ENCODE assay signal across 9 cellular contexts in the genomic region with DNA sequence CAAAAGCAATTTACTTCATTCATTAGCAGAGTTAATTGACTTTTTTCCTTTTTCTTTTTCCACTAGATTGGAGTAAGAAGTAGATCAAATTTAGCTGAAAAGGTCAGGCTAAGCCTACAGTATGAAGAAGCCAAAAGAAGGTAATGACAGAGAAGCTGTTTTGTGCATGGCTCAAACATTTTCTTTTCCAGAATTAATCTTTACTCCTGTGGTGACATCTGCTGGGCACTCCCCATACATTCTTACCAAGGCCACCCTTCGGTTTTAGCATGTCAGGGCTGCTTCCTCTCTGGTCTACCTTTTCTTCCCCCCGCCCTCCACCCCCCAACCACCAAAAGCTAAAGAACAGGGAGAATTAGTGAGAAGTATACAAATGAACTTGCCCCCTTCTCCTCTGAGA.
DNase-seq lines count a peak whose midpoint lies in the region; ATAC-seq and TF ChIP-seq lines count a peak whose summit lies in the region.
"Had no signal": no experiment of that assay in that cellular context is flagged by ENCODE, and none has a peak within 500 bp of the region (broad histone marks: within the 10 kb centered on the region; RNA-seq: fewer than 3 reads in every experiment).

No MANE protein-coding gene starts in this region.

- no peak overlapping the region for H2AFZ ChIP-seq in H9 (ENCODE audit: low read length)

- TF ChIP-seq CTCF in H9 (conservative IDR thresholded peaks at IDR 0.05) (peak; percentile 60; the same call in 2 of the 3 replicates), epithelial cell of esophagus (IDR thresholded peaks at IDR 0.05; ENCODE audit: insufficient read depth, low read depth, low read length, missing control alignments) (peak; percentile 62), osteocyte (IDR thresholded peaks at IDR 0.05) (peak; percentile 70)

- no peak overlapping the region for H3K4me2 ChIP-seq in H9 (ENCODE audit: insufficient read depth, insufficient read length, low read length)

- H3K27me3 ChIP-seq in H9 (ENCODE audit: insufficient read depth, low read length) = no peaks in the 10 kb centered on the region

- no peaks in the 10 kb centered on the region; the same call in 1 of the 2 replicates for H3K79me2 ChIP-seq in H9 (ENCODE audit: insufficient read depth, low read length)

- no peaks in the 10 kb centered on the region for H3K23me2 ChIP-seq in H9 (ENCODE audit: insufficient read length, low read depth, low read length, poor library complexity, severe bottlenecking)

- H3K9ac ChIP-seq in H9 (ENCODE audit: extremely low read depth, insufficient read length, low read length) = no peak overlapping the region

- H4K91ac ChIP-seq in H9 (ENCODE audit: insufficient read length, low read depth, low read length) = no peak overlapping the region

- no peak overlapping the region for H2AK5ac ChIP-seq in H9 (ENCODE audit: insufficient read length, low read length)

- no peaks in the 10 kb centered on the region for H4K20me1 ChIP-seq in H9 (ENCODE audit: control insufficient read depth, insufficient read depth, insufficient read length)

- ATAC-seq in HG02885 (IDR thresholded peaks at IDR 0.05; ENCODE audit: poor library complexity, unreplicated experiment) = no peak

- WGBS in H9 (ENCODE audit: extremely low coverage, insufficient read length, low lambda C conversion rate) = no CpG with 5 or more reads among the region's 2 CpGs

- H3K27me3 Mint-ChIP-seq in H9 (ENCODE audit: low read depth) (no peaks in the 10 kb centered on the region), osteocyte (ENCODE audit: unreplicated experiment) (no peaks in the 10 kb centered on the region)
- H3K27me3 Mint-ChIP-seq: B cell had no signal

- no peak overlapping the region for H3K27ac ChIP-seq in H9 (ENCODE audit: insufficient read length, low read depth, low read length)

- H3K23ac ChIP-seq in H9 (ENCODE audit: insufficient read length, low read depth, low read length) = no peak overlapping the region

- H3K14ac ChIP-seq in H9 (ENCODE audit: insufficient read depth, low read length) = no peak overlapping the region

- H3T11ph ChIP-seq in H9 (ENCODE audit: low read length) = no peak overlapping the region

- DNase-seq in NCI-H1417 (lab: John Stamatoyannopoulos, UW) (peak; percentile 5 to 71 (median 9)), NCI-H1417 treated with DMSO at 0.1 percent for 48 hours (lab: John Stamatoyannopoulos, UW) (no peak), H9 (no peak), NOMO-1 treated with DMSO at 0.1 percent for 48 hours (lab: John Stamatoyannopoulos, UW; ENCODE audit: unreplicated experiment) (peak; percentile 39), epithelial cell of esophagus (ENCODE audit: low read depth) (peak; percentile 55), osteocyte (ENCODE audit: extremely low spot score, unreplicated experiment) (no peak), NCI-H1694 (lab: John Stamatoyannopoulos, UW) (no peak)

- H3K9me3 ChIP-seq in H9 (ENCODE audit: control insufficient read depth, low read depth, low read length) = no peaks in the 10 kb centered on the region

- H4K5ac ChIP-seq in H9 (ENCODE audit: insufficient read length, low read depth, low read length) = no peak overlapping the region

- H3K27ac Mint-ChIP-seq in H9 (peak overlapping the region in 2 of 3 experiments; percentile 84 to 91; a peak in 3 of 7 replicates), osteocyte (ENCODE audit: unreplicated experiment) (no peak overlapping the region)
- H3K27ac Mint-ChIP-seq: B cell had no signal

- no peak overlapping the region for H2BK15ac ChIP-seq in H9 (ENCODE audit: low read depth, low read length)

- H2BK20ac ChIP-seq in H9 (ENCODE audit: low read depth, low read length, poor library complexity, severe bottlenecking) = no peak overlapping the region

- H3K9me3 Mint-ChIP-seq in H9 (no peaks in the 10 kb centered on the region), osteocyte (ENCODE audit: unreplicated experiment) (no peaks in the 10 kb centered on the region)

- H3K4me3 Mint-ChIP-seq in H9 = no peak overlapping the region
- H3K4me3 Mint-ChIP-seq in osteocyte (ENCODE audit: unreplicated experiment) = no peak overlapping the region
- H3K4me3 Mint-ChIP-seq: B cell had no signal

- H3K4me1 ChIP-seq in H9 (ENCODE audit: insufficient read depth, low read length) = no peaks in the 10 kb centered on the region

- no peak overlapping the region for H2BK120ac ChIP-seq in H9 (ENCODE audit: low read depth, low read length, poor library complexity, severe bottlenecking)

- H3K56ac ChIP-seq in H9 (ENCODE audit: insufficient read length, low read depth, low read length) = no peak overlapping the region

- H3K18ac ChIP-seq in H9 (ENCODE audit: insufficient read length, low read depth, low read length) = no peak overlapping the region

- peaks cover 26 to 76% (median 72%) of the 10 kb centered on the region in 3 experiments; a peak in 6 of 7 replicates for H3K36me3 Mint-ChIP-seq in H9 (ENCODE audit: insufficient read depth in 1 of 3, low read depth in 3 of 3)
- H3K36me3 Mint-ChIP-seq in osteocyte (ENCODE audit: unreplicated experiment) = peaks cover 32% of the 10 kb centered on the region

- no peak overlapping the region for H4K8ac ChIP-seq in H9 (replicated peaks; ENCODE audit: insufficient read length, low read depth, low read length)

- H3K4me1 Mint-ChIP-seq in H9 = peaks cover 0 to 2% of the 10 kb centered on the region in 2 experiments; a peak in 2 of 4 replicates
- peaks cover 2% of the 10 kb centered on the region for H3K4me1 Mint-ChIP-seq in osteocyte (ENCODE audit: unreplicated experiment)
- H3K4me1 Mint-ChIP-seq: B cell had no signal

- H3K4ac ChIP-seq in H9 (ENCODE audit: low read depth, low read length) = no peak overlapping the region

- no peak overlapping the region for H2BK12ac ChIP-seq in H9 (ENCODE audit: insufficient read length, low read depth, low read length)

- H2BK5ac ChIP-seq in H9 (ENCODE audit: insufficient read length, low read length) = no peak overlapping the region

- peaks cover 2% of the 10 kb centered on the region for H3K79me1 ChIP-seq in H9 (ENCODE audit: insufficient read depth, low read depth, low read length, poor library complexity, severe bottlenecking)

- H3K4me3 ChIP-seq in epithelial cell of esophagus (ENCODE audit: low read length) = no peak overlapping the region

Comparison
In these comparisons a context has a peak if more than half of its experiments do, and no peak if none do; other contexts are left out.
1. DNase-seq: peak in NCI-H1417 (3 of 3), NOMO-1 treated with DMSO at 0.1 percent for 48 hours (single experiment) and epithelial cell of esophagus (single experiment); none in NCI-H1417 treated with DMSO at 0.1 percent for 48 hours (single experiment), H9 (single experiment), osteocyte (single experiment) and NCI-H1694 (single experiment).
2. Peak in every context shown above with its lines, with median percentiles within 50 percentile points of each other: CTCF ChIP-seq.